In genomic region chr10:7133958-7134357, GRCh38 we compare ENCODE assay signal across 9 cellular contexts.
"Had no signal": no experiment of that assay in that cellular context is flagged by ENCODE, and none has a peak within 500 bp of the region (broad histone marks: within the 10 kb centered on the region; RNA-seq: fewer than 3 reads in every experiment).

No MANE protein-coding gene starts in this region.

- DNase-seq: GM23248, GOT3, H7, IMR-90, KG1 had no signal

- ATAC-seq: HCT116, K562 had no signal

- H3K27ac ChIP-seq: GM23248, HL-60 had no signal

- H3K9ac ChIP-seq: GM23248 had no signal

- H3K9me3 ChIP-seq: HAP-1 had no signal

- H3K36me3 ChIP-seq: HAP-1 had no signal

- H3K4me3 ChIP-seq: GM23248, HAP-1, K562 had no signal

- H2AFZ ChIP-seq: GM23248 had no signal

- H3K4me1 ChIP-seq: HAP-1 had no signal
